1 cellular context compared by ENCODE assay signal in the genomic region with DNA sequence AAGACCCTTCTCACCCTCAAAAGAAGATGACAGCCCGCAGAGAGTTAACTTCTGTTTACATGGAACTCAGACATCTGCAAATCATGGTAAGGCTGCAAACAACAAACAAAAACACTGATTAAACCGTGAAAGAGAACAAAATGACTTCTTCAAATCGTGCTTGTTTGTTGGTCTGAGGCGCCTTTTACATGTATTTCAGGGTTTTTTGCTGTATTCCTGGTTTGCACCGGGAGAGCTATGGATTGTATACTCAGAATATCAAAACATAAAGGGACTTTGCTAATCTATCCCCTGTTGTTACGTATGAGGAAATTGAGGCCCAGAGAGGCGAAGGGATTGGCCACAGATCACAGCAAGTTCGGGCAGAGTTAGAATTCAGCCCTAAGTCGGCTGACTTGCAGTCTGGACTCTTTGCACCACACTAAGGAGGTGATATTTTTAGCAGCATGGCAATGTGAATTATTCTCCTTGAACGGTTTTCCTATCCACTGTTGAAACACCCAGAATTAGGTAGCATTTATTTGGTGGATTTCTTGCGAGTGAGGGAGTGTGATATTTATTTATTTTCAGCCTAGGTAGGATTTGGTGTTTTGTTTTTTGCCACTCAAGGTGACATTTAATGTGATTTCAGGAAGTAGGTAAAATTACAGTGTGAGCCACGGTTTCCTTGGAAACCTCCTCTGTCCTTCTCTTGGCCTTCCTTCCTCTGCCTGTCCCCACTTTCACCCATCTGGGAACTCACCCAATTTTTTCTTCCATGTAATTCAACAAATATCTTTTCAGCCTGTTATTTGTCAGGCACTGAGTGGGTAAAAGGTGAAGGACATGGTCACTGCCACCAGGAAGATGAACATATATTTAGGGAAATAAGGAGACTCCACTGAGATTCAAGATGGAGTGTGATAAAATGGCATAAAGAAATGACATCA.
A peak's percentile ranks its signal among the peaks of the same experiment; 100 is the strongest.
TF ChIP-seq lines count a peak whose summit lies in the region.

No MANE protein-coding gene starts in this region.

TF ChIP-seq in liver, 16 proteins besides CTCF, POLR2A, EP300 and RAD21 (continued from another document):
- TF ChIP-seq, protein P1, sequence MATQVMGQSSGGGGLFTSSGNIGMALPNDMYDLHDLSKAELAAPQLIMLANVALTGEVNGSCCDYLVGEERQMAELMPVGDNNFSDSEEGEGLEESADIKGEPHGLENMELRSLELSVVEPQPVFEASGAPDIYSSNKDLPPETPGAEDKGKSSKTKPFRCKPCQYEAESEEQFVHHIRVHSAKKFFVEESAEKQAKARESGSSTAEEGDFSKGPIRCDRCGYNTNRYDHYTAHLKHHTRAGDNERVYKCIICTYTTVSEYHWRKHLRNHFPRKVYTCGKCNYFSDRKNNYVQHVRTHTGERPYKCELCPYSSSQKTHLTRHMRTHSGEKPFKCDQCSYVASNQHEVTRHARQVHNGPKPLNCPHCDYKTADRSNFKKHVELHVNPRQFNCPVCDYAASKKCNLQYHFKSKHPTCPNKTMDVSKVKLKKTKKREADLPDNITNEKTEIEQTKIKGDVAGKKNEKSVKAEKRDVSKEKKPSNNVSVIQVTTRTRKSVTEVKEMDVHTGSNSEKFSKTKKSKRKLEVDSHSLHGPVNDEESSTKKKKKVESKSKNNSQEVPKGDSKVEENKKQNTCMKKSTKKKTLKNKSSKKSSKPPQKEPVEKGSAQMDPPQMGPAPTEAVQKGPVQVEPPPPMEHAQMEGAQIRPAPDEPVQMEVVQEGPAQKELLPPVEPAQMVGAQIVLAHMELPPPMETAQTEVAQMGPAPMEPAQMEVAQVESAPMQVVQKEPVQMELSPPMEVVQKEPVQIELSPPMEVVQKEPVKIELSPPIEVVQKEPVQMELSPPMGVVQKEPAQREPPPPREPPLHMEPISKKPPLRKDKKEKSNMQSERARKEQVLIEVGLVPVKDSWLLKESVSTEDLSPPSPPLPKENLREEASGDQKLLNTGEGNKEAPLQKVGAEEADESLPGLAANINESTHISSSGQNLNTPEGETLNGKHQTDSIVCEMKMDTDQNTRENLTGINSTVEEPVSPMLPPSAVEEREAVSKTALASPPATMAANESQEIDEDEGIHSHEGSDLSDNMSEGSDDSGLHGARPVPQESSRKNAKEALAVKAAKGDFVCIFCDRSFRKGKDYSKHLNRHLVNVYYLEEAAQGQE (IDR thresholded peaks at IDR 0.05), result peak; percentile 11
- TF ChIP-seq HNF4G (IDR thresholded peaks at IDR 0.05), result no peak
- TF ChIP-seq TAF1 (conservative IDR thresholded peaks at IDR 0.05), result peak; percentile 35
- TF ChIP-seq HNF4A (conservative IDR thresholded peaks at IDR 0.05), result no peak
- TF ChIP-seq, protein P2, sequence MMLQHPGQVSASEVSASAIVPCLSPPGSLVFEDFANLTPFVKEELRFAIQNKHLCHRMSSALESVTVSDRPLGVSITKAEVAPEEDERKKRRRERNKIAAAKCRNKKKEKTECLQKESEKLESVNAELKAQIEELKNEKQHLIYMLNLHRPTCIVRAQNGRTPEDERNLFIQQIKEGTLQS (IDR thresholded peaks at IDR 0.05), result no peak
